Comparison of ENCODE assay signal across 12 cellular contexts in genomic region chr4:78749258-78749971, GRCh38. TPM values are rescaled to one million over a fixed set of nuclear protein-coding genes. Genes with fewer than 3 reads are reported as not detected.
DNase-seq lines count a peak whose midpoint lies in the region; ATAC-seq, FAIRE-seq and TF ChIP-seq lines count a peak whose summit lies in the region.
"Had no signal": no experiment of that assay in that cellular context is flagged by ENCODE, and none has a peak within 500 bp of the region (broad histone marks: within the 10 kb centered on the region; RNA-seq: fewer than 3 reads in every experiment).

No MANE protein-coding gene starts in this region.

- TF ChIP-seq POLR2A in spleen (IDR thresholded peaks at IDR 0.05), result no peak
- TF ChIP-seq POLR2A in esophagus squamous epithelium (IDR thresholded peaks at IDR 0.05), result no peak

- FAIRE-seq in GM19239 (lab: Jason Lieb, UNC), result peak; percentile 62
- FAIRE-seq: islet of Langerhans, pancreas had no signal

- H3K79me2 ChIP-seq in OCI-LY3 (ENCODE audit: low read length), result no peaks in the 10 kb centered on the region

- intact Hi-C loops in spleen (cut with DNase I; ENCODE audit: low total_unique reads), result no loop called here
- intact Hi-C loops in tibial artery (cut with DNase I; ENCODE audit: low total_unique reads), result no loop called here
- intact Hi-C loops in esophagus squamous epithelium (cut with DNase I), result no loop called here

- H3K27ac ChIP-seq in OCI-LY3 (ENCODE audit: low read length) (peak overlapping the region; percentile 91), spleen (peak overlapping the region in 7 of 8 donors; percentile 4 to 86 (median 78)), tibial artery (no peak overlapping the region), esophagus squamous epithelium (no peak overlapping the region)
- H3K27ac ChIP-seq: pancreas, SJCRH30 had no signal

- H4K20me1 ChIP-seq in OCI-LY3 (ENCODE audit: insufficient read depth, low read length), result no peaks in the 10 kb centered on the region

- H3K9ac ChIP-seq in OCI-LY3 (ENCODE audit: low read length), result peak overlapping the region; percentile 60

- DNase-seq in GM19239 (ENCODE audit: insufficient read length, low spot score) (no peak), spleen (no peak), tibial artery (no peak), islet precursor cell (no peak), esophagus squamous epithelium (lab: John Stamatoyannopoulos, UW) (no peak)
- DNase-seq: activated CD4-positive, alpha-beta memory T cell treated with anti-CD3 and anti-CD28 coated beads for 36 hours; NCI-H2029; pancreas; SJCRH30 had no signal

- H3K27me3 ChIP-seq in OCI-LY3 (ENCODE audit: low read depth, low read length) (no peaks in the 10 kb centered on the region), spleen (replicated peaks in 1 of 7) (no peaks in the 10 kb centered on the region), tibial artery (no peaks in the 10 kb centered on the region), esophagus squamous epithelium (no peaks in the 10 kb centered on the region)
- H3K27me3 ChIP-seq: pancreas, SJCRH30 had no signal

- peaks cover 3% of the 10 kb centered on the region for H3K36me3 ChIP-seq in OCI-LY3 (replicated peaks; ENCODE audit: low read depth, low read length)
- H3K36me3 ChIP-seq in spleen, result no peaks in the 10 kb centered on the region
- no peaks in the 10 kb centered on the region for H3K36me3 ChIP-seq in tibial artery
- no peaks in the 10 kb centered on the region for H3K36me3 ChIP-seq in esophagus squamous epithelium
- H3K36me3 ChIP-seq: pancreas, SJCRH30 had no signal

- H3K4me2 ChIP-seq in OCI-LY3 (ENCODE audit: low read length), result peak overlapping the region; percentile 85

- H3K4me1 ChIP-seq in OCI-LY3 (ENCODE audit: low read length), result peaks cover 57% of the 10 kb centered on the region
- H3K4me1 ChIP-seq in spleen, result peaks cover 8 to 63% (median 31%) of the 10 kb centered on the region in 6 donors
- H3K4me1 ChIP-seq in tibial artery, result no peaks in the 10 kb centered on the region
- peaks cover 0 to 4% (median 0%) of the 10 kb centered on the region in 3 donors for H3K4me1 ChIP-seq in esophagus squamous epithelium
- H3K4me1 ChIP-seq: pancreas, SJCRH30 had no signal

- WGBS in spleen, 5 donors, result 60 to 76% (median 67%) methylated on average over 4 of the region's 4 CpGs
- WGBS in esophagus squamous epithelium, 2 donors, result 73 to 76% methylated on average over 4 of the region's 4 CpGs

- H2AFZ ChIP-seq in OCI-LY3 (ENCODE audit: low read depth, low read length), result no peak overlapping the region

- TF ChIP-seq CTCF in OCI-LY3 (IDR thresholded peaks at IDR 0.05; ENCODE audit: low read depth, low read length) (no peak), spleen (IDR thresholded peaks at IDR 0.05 in 8 of 11, conservative IDR thresholded peaks at IDR 0.05 in 3 of 11) (no peak), tibial artery (IDR thresholded peaks at IDR 0.05) (no peak), esophagus squamous epithelium (IDR thresholded peaks at IDR 0.05) (no peak)

- H3K9me3 ChIP-seq in OCI-LY3 (ENCODE audit: insufficient read depth, low read length) (no peaks in the 10 kb centered on the region), spleen (no peaks in the 10 kb centered on the region), tibial artery (no peaks in the 10 kb centered on the region), esophagus squamous epithelium (no peaks in the 10 kb centered on the region)
- H3K9me3 ChIP-seq: pancreas, SJCRH30 had no signal

- peak; percentile 2 for ATAC-seq in HG02852 (IDR thresholded peaks at IDR 0.05; ENCODE audit: unreplicated experiment)

- H3K4me3 ChIP-seq in OCI-LY3 (ENCODE audit: low read length), result peak overlapping the region; percentile 59
- no peak overlapping the region for H3K4me3 ChIP-seq in spleen
- no peak overlapping the region for H3K4me3 ChIP-seq in tibial artery
- H3K4me3 ChIP-seq in esophagus squamous epithelium, result no peak overlapping the region
- H3K4me3 ChIP-seq: pancreas, SJCRH30 had no signal

RNA-seq across cellular contexts. Expression of gene BMP2K, which starts 26.7 kb away (rescaled TPM):
- total RNA-seq in spleen (100 to 1,000 TPM in 5 of 7 donors, 10 to 100 TPM in 2; 79.3 to 154 (median 102) TPM), esophagus squamous epithelium (10 to 100 TPM; 27.4 to 47.3 (median 33.7) TPM)
- polyA plus RNA-seq in spleen, result 10 to 100 TPM; 27.4 to 40.4 (median 28.4) TPM

Comparison
In these comparisons a context has a peak if more than half of its experiments do, and no peak if none do; other contexts are left out.
1. H3K27ac ChIP-seq: peak in OCI-LY3 (single experiment) and spleen (7 of 8); none in tibial artery (0 of 2) and esophagus squamous epithelium (0 of 4).